8 cellular contexts compared by ENCODE assay signal in the genomic region with DNA sequence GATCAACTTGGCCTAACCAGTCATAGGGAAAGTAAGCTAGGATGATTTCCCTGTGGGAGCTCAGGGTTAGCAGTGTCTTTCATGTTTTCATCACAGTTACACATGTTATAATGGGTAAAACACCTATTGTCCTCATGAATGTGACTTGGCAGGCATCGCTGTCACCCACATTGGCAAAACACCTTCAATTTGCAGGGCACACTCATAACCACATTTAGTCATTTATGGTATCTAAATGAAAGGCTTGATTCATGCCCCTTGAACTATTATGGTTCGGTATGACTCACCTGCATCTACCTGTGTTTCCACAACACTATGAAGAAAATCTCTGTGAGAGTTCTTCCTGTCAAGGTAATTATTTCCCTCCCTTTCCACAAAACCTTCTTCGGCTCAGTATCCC.
DNase-seq lines count a peak whose midpoint lies in the region; ATAC-seq and TF ChIP-seq lines count a peak whose summit lies in the region.

No MANE protein-coding gene starts in this region.

- peak; percentile 70 for DNase-seq in DMS153 treated with DMSO at 0.1 percent for 48 hours (lab: John Stamatoyannopoulos, UW; ENCODE audit: unreplicated experiment)
- DNase-seq in epithelial cell of esophagus (ENCODE audit: low read depth): peak; percentile 91
- no peak for DNase-seq in Ammon's horn (ENCODE audit: low spot score)
- DNase-seq in RKO (ENCODE audit: low spot score): no peak
- no peak for DNase-seq in NCI-H1436 (lab: John Stamatoyannopoulos, UW)
- no peak for DNase-seq in erythroblast (lab: John Stamatoyannopoulos, UW)

- H3K4me3 ChIP-seq in epithelial cell of esophagus (ENCODE audit: low read length): no peak overlapping the region

- no peak for TF ChIP-seq CTCF in epithelial cell of esophagus (IDR thresholded peaks at IDR 0.05; ENCODE audit: insufficient read depth, low read depth, low read length, missing control alignments)

- ATAC-seq in GM21390 (IDR thresholded peaks at IDR 0.05; ENCODE audit: unreplicated experiment): peak; percentile 45
- ATAC-seq in HG03565 (IDR thresholded peaks at IDR 0.05; ENCODE audit: unreplicated experiment): peak; percentile 57

- no peak for TF ChIP-seq POLR2A in erythroblast (IDR thresholded peaks at IDR 0.05; ENCODE audit: low read length)

Comparison
In these comparisons a context has a peak if more than half of its experiments do, and no peak if none do; other contexts are left out.
1. DNase-seq: peak in DMS153 treated with DMSO at 0.1 percent for 48 hours (single experiment) and epithelial cell of esophagus (single experiment); none in Ammon's horn (single experiment), RKO (single experiment), NCI-H1436 (single experiment) and erythroblast (0 of 2).